Comparison of ENCODE assay signal across 17 cellular contexts in genomic region chr11:61712911-61713310, GRCh38. TPM values are rescaled to one million over a fixed set of nuclear protein-coding genes. Genes with fewer than 3 reads are reported as not detected.
A peak's percentile ranks its signal among the peaks of the same experiment; 100 is the strongest.
DNase-seq lines count a peak whose midpoint lies in the region; ATAC-seq and TF ChIP-seq lines count a peak whose summit lies in the region.
"Had no signal": no experiment of that assay in that cellular context is flagged by ENCODE, and none has a peak within 500 bp of the region (broad histone marks: within the 10 kb centered on the region; RNA-seq: fewer than 3 reads in every experiment).

No MANE protein-coding gene starts in this region.

- no peak overlapping the region for H3K4me3 ChIP-seq in NT2/D1 (ENCODE audit: insufficient read length, low read depth)
- H3K4me3 ChIP-seq in heart left ventricle, result no peak overlapping the region
- H3K4me3 ChIP-seq: GM12878, GM23248 had no signal

- intact Hi-C loops in heart left ventricle (cut with DNase I), result no loop called here

- peaks cover 77% of the 10 kb centered on the region for H3K4me1 Mint-ChIP-seq in brain
- peaks cover 49% of the 10 kb centered on the region for H3K4me1 Mint-ChIP-seq in glutamatergic neuron (ENCODE audit: low read depth, unreplicated experiment)
- H3K4me1 Mint-ChIP-seq: CD4-positive, CD25-positive, alpha-beta regulatory T cell had no signal

- H3K9me3 ChIP-seq in NT2/D1 (ENCODE audit: insufficient read depth, low read length) (no peaks in the 10 kb centered on the region), heart left ventricle (no peaks in the 10 kb centered on the region)
- H3K9me3 ChIP-seq: Caco-2 had no signal

- H3K27me3 Mint-ChIP-seq in brain, result peaks cover 3% of the 10 kb centered on the region
- H3K27me3 Mint-ChIP-seq in glutamatergic neuron (ENCODE audit: unreplicated experiment), result peaks cover 9% of the 10 kb centered on the region
- H3K27me3 Mint-ChIP-seq: CD4-positive, CD25-positive, alpha-beta regulatory T cell had no signal

- H3K27ac ChIP-seq in temporal lobe (ENCODE audit: low read depth, low read length) (peak overlapping the region; percentile 20), heart left ventricle (no peak overlapping the region)
- H3K27ac ChIP-seq: C4-2B, GM23248 had no signal

- TF ChIP-seq CTCF in brain (conservative IDR thresholded peaks at IDR 0.05) (no peak), glutamatergic neuron (IDR thresholded peaks at IDR 0.05; ENCODE audit: partially characterized antibody, unreplicated experiment) (no peak), heart left ventricle (IDR thresholded peaks at IDR 0.05) (no peak)

- 88 to 95% (median 94%) methylated on average over 6 of the region's 6 CpGs for WGBS in heart left ventricle, 4 donors

- peak overlapping the region; percentile 22 for H3K9ac ChIP-seq in NT2/D1 (ENCODE audit: insufficient read length, low read depth)
- H3K9ac ChIP-seq: GM23248 had no signal

- H3K27me3 ChIP-seq in NT2/D1 (ENCODE audit: insufficient read depth, insufficient read length), result no peaks in the 10 kb centered on the region
- H3K27me3 ChIP-seq in heart left ventricle, result no peaks in the 10 kb centered on the region

- TF ChIP-seq POLR2A in heart left ventricle (IDR thresholded peaks at IDR 0.05), result no peak

- H3K9me3 Mint-ChIP-seq in brain (no peaks in the 10 kb centered on the region), glutamatergic neuron (ENCODE audit: unreplicated experiment) (peaks cover 12% of the 10 kb centered on the region)
- H3K9me3 Mint-ChIP-seq: CD4-positive, CD25-positive, alpha-beta regulatory T cell; CD8-positive, alpha-beta T cell; H9 had no signal

- H3K36me3 Mint-ChIP-seq in brain (no peaks in the 10 kb centered on the region), glutamatergic neuron (ENCODE audit: unreplicated experiment) (no peaks in the 10 kb centered on the region)
- H3K36me3 Mint-ChIP-seq: CD4-positive, CD25-positive, alpha-beta regulatory T cell; CD8-positive, alpha-beta T cell had no signal

- H3K4me3 Mint-ChIP-seq in brain, result no peak overlapping the region
- H3K4me3 Mint-ChIP-seq in glutamatergic neuron (ENCODE audit: unreplicated experiment), result no peak overlapping the region
- H3K4me3 Mint-ChIP-seq: CD4-positive, CD25-positive, alpha-beta regulatory T cell; CD8-positive, alpha-beta T cell; H9 had no signal

- H3K4me1 ChIP-seq in NT2/D1 (ENCODE audit: insufficient read depth, insufficient read length), result peaks cover 52% of the 10 kb centered on the region
- peaks cover 0 to 35% (median 4%) of the 10 kb centered on the region in 12 donors for H3K4me1 ChIP-seq in heart left ventricle

- no peak for DNase-seq in NT2/D1 (ENCODE audit: low read depth, low spot score)
- DNase-seq in glutamatergic neuron, result no peak
- no peak for DNase-seq in heart left ventricle
- no peak for DNase-seq in NCI-H146 treated with DMSO at 0.1 percent for 48 hours (lab: John Stamatoyannopoulos, UW; ENCODE audit: unreplicated experiment)
- DNase-seq: Caco-2; CD4-positive, CD25-positive, alpha-beta regulatory T cell; CD8-positive, alpha-beta T cell; DMS153; DND-41; GM23248; H9 had no signal

- H3K27ac Mint-ChIP-seq in brain (peak overlapping the region; percentile 80 to 99 (median 97)), glutamatergic neuron (ENCODE audit: unreplicated experiment) (peak overlapping the region; percentile 93)
- H3K27ac Mint-ChIP-seq: CD4-positive, CD25-positive, alpha-beta regulatory T cell; CD8-positive, alpha-beta T cell had no signal

- no peaks in the 10 kb centered on the region for H3K36me3 ChIP-seq in NT2/D1 (ENCODE audit: insufficient read depth, insufficient read length, low read length)
- no peaks in the 10 kb centered on the region for H3K36me3 ChIP-seq in heart left ventricle

- ATAC-seq in heart left ventricle (no peak), HG02973 (IDR thresholded peaks at IDR 0.05; ENCODE audit: unreplicated experiment) (no peak)
- ATAC-seq: CD8-positive, alpha-beta T cell; GM12878; HCT116 had no signal

RNA-seq across cellular contexts. Expression of gene DAGLA, which starts 32.7 kb away (rescaled TPM):
- 13.4 TPM for polyA plus RNA-seq in brain (ENCODE audit: insufficient read depth, low read depth, low replicate concordance)
- total RNA-seq in glutamatergic neuron (ENCODE audit: unreplicated experiment), result 9.6 TPM
- 7.4 TPM for total RNA-seq in temporal lobe
- 1 to 10 TPM; 2.4 to 5.6 (median 3.8) TPM for total RNA-seq in heart left ventricle
- 1 to 10 TPM; 2.2 to 3.3 TPM for polyA plus RNA-seq in heart left ventricle
- polyA plus RNA-seq: GM12878 had no signal

RNA-seq across cellular contexts. Expression of gene MYRF, which starts 39.5 kb away (rescaled TPM):
- polyA plus RNA-seq in brain (ENCODE audit: insufficient read depth, low read depth, low replicate concordance), result 70.8 TPM
- 0.29 TPM for total RNA-seq in glutamatergic neuron (ENCODE audit: unreplicated experiment)
- 1.2 TPM for total RNA-seq in temporal lobe
- 10 to 100 TPM in 1 of 9 donors, under 1 TPM in 6, not detected in 2; 0.20 to 41.2 (median 0.32) TPM for total RNA-seq in heart left ventricle
- polyA plus RNA-seq in heart left ventricle, result under 1 TPM; 0.11 to 0.18 TPM
- total RNA-seq: GM23248 had no signal
